1 cellular context compared by ENCODE assay signal in genomic region chr17:74873036-74873873, GRCh38.
TF ChIP-seq lines count a peak whose summit lies in the region.

No MANE protein-coding gene starts in this region.

TF ChIP-seq in HepG2, 621 proteins besides CTCF, POLR2A, EP300 and RAD21 (continued from another document and continues in another):
- no peak for TF ChIP-seq ZNF276 (CRISPR knock-in tag; IDR thresholded peaks at IDR 0.05; ENCODE audit: low read depth)
- TF ChIP-seq SMARCE1 (IDR thresholded peaks at IDR 0.05; ENCODE audit: borderline replicate concordance), result no peak
- peak; percentile 67 for TF ChIP-seq HDAC1 (CRISPR knock-in tag; IDR thresholded peaks at IDR 0.05)
- TF ChIP-seq CBX2 (IDR thresholded peaks at IDR 0.05; ENCODE audit: low read depth, low read length), result no peak
- no peak for TF ChIP-seq CBX2 (CRISPR knock-in tag; IDR thresholded peaks at IDR 0.05; ENCODE audit: low read depth)
- peak; percentile 99 for TF ChIP-seq ELF1 (CRISPR knock-in tag; IDR thresholded peaks at IDR 0.05)
- TF ChIP-seq ZSCAN21 (CRISPR knock-in tag; IDR thresholded peaks at IDR 0.05; ENCODE audit: borderline replicate concordance), result no peak
- TF ChIP-seq FOXM1 (CRISPR knock-in tag; IDR thresholded peaks at IDR 0.05), result no peak
- peak; percentile 73 for TF ChIP-seq SALL1 (CRISPR knock-in tag; IDR thresholded peaks at IDR 0.05)
- no peak for TF ChIP-seq ZNF660 (CRISPR knock-in tag; IDR thresholded peaks at IDR 0.05; ENCODE audit: borderline replicate concordance, low read depth)
- TF ChIP-seq RFXAP (CRISPR knock-in tag; IDR thresholded peaks at IDR 0.05; ENCODE audit: borderline replicate concordance), result peak; percentile 51; the same call in 1 of the 2 replicates
- no peak for TF ChIP-seq NR3C1 (CRISPR knock-in tag; IDR thresholded peaks at IDR 0.05)
- TF ChIP-seq, protein P1, sequence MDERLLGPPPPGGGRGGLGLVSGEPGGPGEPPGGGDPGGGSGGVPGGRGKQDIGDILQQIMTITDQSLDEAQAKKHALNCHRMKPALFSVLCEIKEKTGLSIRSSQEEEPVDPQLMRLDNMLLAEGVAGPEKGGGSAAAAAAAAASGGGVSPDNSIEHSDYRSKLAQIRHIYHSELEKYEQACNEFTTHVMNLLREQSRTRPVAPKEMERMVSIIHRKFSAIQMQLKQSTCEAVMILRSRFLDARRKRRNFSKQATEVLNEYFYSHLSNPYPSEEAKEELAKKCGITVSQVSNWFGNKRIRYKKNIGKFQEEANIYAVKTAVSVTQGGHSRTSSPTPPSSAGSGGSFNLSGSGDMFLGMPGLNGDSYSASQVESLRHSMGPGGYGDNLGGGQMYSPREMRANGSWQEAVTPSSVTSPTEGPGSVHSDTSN (CRISPR knock-in tag; IDR thresholded peaks at IDR 0.05), result no peak
- TF ChIP-seq ZNF788 (CRISPR knock-in tag; IDR thresholded peaks at IDR 0.05; ENCODE audit: borderline replicate concordance), result no peak; the same call in 1 of the 2 replicates
- TF ChIP-seq ZNF274 (CRISPR knock-in tag; IDR thresholded peaks at IDR 0.05), result no peak; the same call in none of the 2 replicates
- TF ChIP-seq SKI (IDR thresholded peaks at IDR 0.05; ENCODE audit: partially characterized antibody), result no peak
- TF ChIP-seq PAX8 (CRISPR knock-in tag; IDR thresholded peaks at IDR 0.05; ENCODE audit: borderline replicate concordance), result no peak
- TF ChIP-seq KLF16 (CRISPR knock-in tag; IDR thresholded peaks at IDR 0.05), result peak in 1 of 2 experiments; percentile 59; a peak in 2 of 4 replicates
- no peak for TF ChIP-seq HOXD1 (CRISPR knock-in tag; IDR thresholded peaks at IDR 0.05)
- TF ChIP-seq SSRP1 (CRISPR knock-in tag; IDR thresholded peaks at IDR 0.05), result no peak
- TF ChIP-seq SYNCRIP (IDR thresholded peaks at IDR 0.05; ENCODE audit: insufficient read depth, low read depth, low read length), result no peak
- TF ChIP-seq, protein P2, sequence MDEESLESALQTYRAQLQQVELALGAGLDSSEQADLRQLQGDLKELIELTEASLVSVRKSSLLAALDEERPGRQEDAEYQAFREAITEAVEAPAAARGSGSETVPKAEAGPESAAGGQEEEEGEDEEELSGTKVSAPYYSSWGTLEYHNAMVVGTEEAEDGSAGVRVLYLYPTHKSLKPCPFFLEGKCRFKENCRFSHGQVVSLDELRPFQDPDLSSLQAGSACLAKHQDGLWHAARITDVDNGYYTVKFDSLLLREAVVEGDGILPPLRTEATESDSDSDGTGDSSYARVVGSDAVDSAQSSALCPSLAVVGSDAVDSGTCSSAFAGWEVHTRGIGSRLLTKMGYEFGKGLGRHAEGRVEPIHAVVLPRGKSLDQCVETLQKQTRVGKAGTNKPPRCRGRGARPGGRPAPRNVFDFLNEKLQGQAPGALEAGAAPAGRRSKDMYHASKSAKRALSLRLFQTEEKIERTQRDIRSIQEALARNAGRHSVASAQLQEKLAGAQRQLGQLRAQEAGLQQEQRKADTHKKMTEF (CRISPR knock-in tag; IDR thresholded peaks at IDR 0.05), result peak; percentile 83
- no peak for TF ChIP-seq ZNF672 (CRISPR knock-in tag; IDR thresholded peaks at IDR 0.05)
- no peak for TF ChIP-seq ZNF619 (CRISPR knock-in tag; IDR thresholded peaks at IDR 0.05)
- no peak for TF ChIP-seq ZNF883 (CRISPR knock-in tag; IDR thresholded peaks at IDR 0.05; ENCODE audit: not compliant biosample characterization)
- peak; percentile 88 for TF ChIP-seq ELF3 (CRISPR knock-in tag; IDR thresholded peaks at IDR 0.05)
- TF ChIP-seq ZMYM4 (CRISPR knock-in tag; IDR thresholded peaks at IDR 0.05), result peak; percentile 97
- no peak for TF ChIP-seq RFX1 (IDR thresholded peaks at IDR 0.05)
- TF ChIP-seq ZXDC (CRISPR knock-in tag; IDR thresholded peaks at IDR 0.05), result no peak
- peak; percentile 28; the same call in 1 of the 2 replicates for TF ChIP-seq HES4 (CRISPR knock-in tag; IDR thresholded peaks at IDR 0.05; ENCODE audit: borderline replicate concordance)
- TF ChIP-seq RARA (CRISPR knock-in tag; IDR thresholded peaks at IDR 0.05), result 0 out of 2 replicates have a peak, but pooled peaks have one; percentile 21
- TF ChIP-seq KDM5A (IDR thresholded peaks at IDR 0.05; ENCODE audit: borderline replicate concordance, low read length), result peak; percentile 96
- TF ChIP-seq SNAPC2 (CRISPR knock-in tag; IDR thresholded peaks at IDR 0.05), result no peak
- TF ChIP-seq, protein P3, sequence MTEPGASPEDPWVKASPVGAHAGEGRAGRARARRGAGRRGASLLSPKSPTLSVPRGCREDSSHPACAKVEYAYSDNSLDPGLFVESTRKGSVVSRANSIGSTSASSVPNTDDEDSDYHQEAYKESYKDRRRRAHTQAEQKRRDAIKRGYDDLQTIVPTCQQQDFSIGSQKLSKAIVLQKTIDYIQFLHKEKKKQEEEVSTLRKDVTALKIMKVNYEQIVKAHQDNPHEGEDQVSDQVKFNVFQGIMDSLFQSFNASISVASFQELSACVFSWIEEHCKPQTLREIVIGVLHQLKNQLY (CRISPR knock-in tag; IDR thresholded peaks at IDR 0.05), result peak; percentile 60
- TF ChIP-seq CREB1 (IDR thresholded peaks at IDR 0.05), result peak; percentile 99
- peak; percentile 100 for TF ChIP-seq CREB1 (CRISPR knock-in tag; IDR thresholded peaks at IDR 0.05)
- TF ChIP-seq GZF1 (CRISPR knock-in tag; IDR thresholded peaks at IDR 0.05), result no peak
- no peak for TF ChIP-seq KAT7 (CRISPR knock-in tag; IDR thresholded peaks at IDR 0.05; ENCODE audit: borderline replicate concordance)
- peak; percentile 72; the same call in 1 of the 2 replicates for TF ChIP-seq HDAC2 (CRISPR knock-in tag; IDR thresholded peaks at IDR 0.05)
- peak; percentile 13; the same call in 1 of the 2 replicates for TF ChIP-seq KLF9 (CRISPR knock-in tag; IDR thresholded peaks at IDR 0.05; ENCODE audit: low read depth)
- TF ChIP-seq FLYWCH1 (CRISPR knock-in tag; IDR thresholded peaks at IDR 0.05), result no peak
- TF ChIP-seq ZNF704 (CRISPR knock-in tag; IDR thresholded peaks at IDR 0.05; ENCODE audit: borderline replicate concordance), result no peak
- TF ChIP-seq ZNF670 (CRISPR knock-in tag; IDR thresholded peaks at IDR 0.05; ENCODE audit: borderline replicate concordance), result no peak
- TF ChIP-seq ZNF563 (CRISPR knock-in tag; IDR thresholded peaks at IDR 0.05), result peak; percentile 74; the same call in 1 of the 2 replicates
- TF ChIP-seq FOXO1 (CRISPR knock-in tag; IDR thresholded peaks at IDR 0.05), result peak; percentile 70
- no peak for TF ChIP-seq NCOA5 (CRISPR knock-in tag; IDR thresholded peaks at IDR 0.05)
- TF ChIP-seq CBFB (CRISPR knock-in tag; IDR thresholded peaks at IDR 0.05), result 0 out of 2 replicates have a peak, but pooled peaks have one; percentile 70
- TF ChIP-seq ZFP1 (CRISPR knock-in tag; IDR thresholded peaks at IDR 0.05), result no peak
- no peak for TF ChIP-seq ZNF318 (CRISPR knock-in tag; IDR thresholded peaks at IDR 0.05)
- TF ChIP-seq MXD1 (CRISPR knock-in tag; IDR thresholded peaks at IDR 0.05), result peak; percentile 38; the same call in 1 of the 2 replicates
- no peak for TF ChIP-seq ZSCAN20 (CRISPR knock-in tag; IDR thresholded peaks at IDR 0.05; ENCODE audit: borderline replicate concordance)
- TF ChIP-seq, protein P4, sequence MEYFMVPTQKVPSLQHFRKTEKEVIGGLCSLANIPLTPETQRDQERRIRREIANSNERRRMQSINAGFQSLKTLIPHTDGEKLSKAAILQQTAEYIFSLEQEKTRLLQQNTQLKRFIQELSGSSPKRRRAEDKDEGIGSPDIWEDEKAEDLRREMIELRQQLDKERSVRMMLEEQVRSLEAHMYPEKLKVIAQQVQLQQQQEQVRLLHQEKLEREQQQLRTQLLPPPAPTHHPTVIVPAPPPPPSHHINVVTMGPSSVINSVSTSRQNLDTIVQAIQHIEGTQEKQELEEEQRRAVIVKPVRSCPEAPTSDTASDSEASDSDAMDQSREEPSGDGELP (IDR thresholded peaks at IDR 0.05; ENCODE audit: borderline replicate concordance, low read depth), result no peak; the same call in 1 of the 2 replicates
